ENCODE assay signal across 1 cellular context in genomic region chr7:43815373-43815772, GRCh38.
TF ChIP-seq lines count a peak whose summit lies in the region.

No MANE protein-coding gene starts in this region.

TF ChIP-seq in HEK293, 187 proteins besides CTCF, POLR2A, EP300 and RAD21 (continued from another document):
- TF ChIP-seq ZBTB44 (tag by site-specific recombination; IDR thresholded peaks at IDR 0.05), result no peak
- TF ChIP-seq HOXD13 (CRISPR knock-in tag; IDR thresholded peaks at IDR 0.05; ENCODE audit: borderline replicate concordance), result no peak
- TF ChIP-seq ZNF341 (tag by site-specific recombination; IDR thresholded peaks at IDR 0.05; ENCODE audit: low read depth), result 0 out of 2 replicates have a peak, but pooled peaks have one; percentile 39
- no peak for TF ChIP-seq ZNF776 (tag by site-specific recombination; IDR thresholded peaks at IDR 0.05; ENCODE audit: borderline replicate concordance)
- no peak for TF ChIP-seq ZNF548 (tag by site-specific recombination; IDR thresholded peaks at IDR 0.05)
